In genomic region chr17:72659811-72660210, GRCh38 we compare ENCODE assay signal across 34 cellular contexts.
"Had no signal": no experiment of that assay in that cellular context is flagged by ENCODE, and none has a peak within 500 bp of the region (broad histone marks: within the 10 kb centered on the region; RNA-seq: fewer than 3 reads in every experiment).

No MANE protein-coding gene starts in this region.

- H3K4me1 Mint-ChIP-seq: activated B cell treated with CpG ODN at 0.5 μM for 24 hours; central memory CD8-positive, alpha-beta T cell had no signal

- H3K9me3 Mint-ChIP-seq: activated B cell treated with CpG ODN at 0.5 μM for 24 hours; activated CD8-positive, alpha-beta T cell treated with anti-CD3 and anti-CD28 coated beads for 36 hours; activated T-helper 1 cell treated with anti-CD3 and anti-CD28 coated beads, Interleukin-12 subunit alpha, Interleukin-12 subunit beta, Interleukin-2, Interleukin-4 antibody, amounts not matched to agents 30 ng/mL and 10 ng/mL and 1 ng/mL, durations not matched to agents 14 hours and 24 hours and 36 hours; activated T-helper 2 cell treated with anti-CD3 and anti-CD28 coated beads, Interferon-gamma antibody, Interleukin-2, Interleukin-4, amounts not matched to agents 10 μg/mL and 5 μg/mL and 100 μg/mL, durations not matched to agents 14 hours and 24 hours and 36 hours; central memory CD8-positive, alpha-beta T cell; dendritic cell treated with granulocyte-macrophage colony-stimulating factor and Interleukin-4, amounts not matched to agents 40 ng/mL and 50 ng/mL, for 4 days; T-helper 2 cell treated with Interferon-gamma antibody and Interleukin-4, amounts not matched to agents 5 μg/mL and 100 μg/mL, for 36 hours had no signal

- H3K4me3 Mint-ChIP-seq: activated B cell treated with CpG ODN at 0.5 μM for 24 hours; activated CD8-positive, alpha-beta T cell treated with anti-CD3 and anti-CD28 coated beads for 36 hours; activated naive CD8-positive, alpha-beta T cell; activated T-helper 1 cell treated with anti-CD3 and anti-CD28 coated beads, Interleukin-12 subunit alpha, Interleukin-12 subunit beta, Interleukin-2, Interleukin-4 antibody, amounts not matched to agents 30 ng/mL and 10 ng/mL and 1 ng/mL, durations not matched to agents 14 hours and 24 hours and 36 hours; central memory CD8-positive, alpha-beta T cell; dendritic cell treated with granulocyte-macrophage colony-stimulating factor and Interleukin-4, amounts not matched to agents 40 ng/mL and 50 ng/mL, for 4 days; T-helper 17 cell; T-helper 2 cell treated with Interferon-gamma antibody and Interleukin-4, amounts not matched to agents 5 μg/mL and 100 μg/mL, for 36 hours had no signal

- DNase-seq: activated B cell treated with CpG ODN at 0.5 μM for 24 hours; activated CD4-positive, alpha-beta T cell treated with anti-CD3 and anti-CD28 coated beads for 48 hours; activated CD4-positive, alpha-beta T cell treated with anti-CD3 and anti-CD28 coated beads, Interleukin-2, amount 50 U/mL, for 1 hour; activated CD4-positive, alpha-beta T cell treated with anti-CD3 and anti-CD28 coated beads, Interleukin-2, amount 50 U/mL, for 48 hours; activated CD8-positive, alpha-beta memory T cell treated with anti-CD3 and anti-CD28 coated beads for 24 hours; activated CD8-positive, alpha-beta T cell treated with anti-CD3 and anti-CD28 coated beads for 36 hours; activated effector memory CD4-positive, alpha-beta T cell treated with anti-CD3 and anti-CD28 coated beads, Interleukin-2, amount 50 U/mL, for 16 hours; activated naive CD4-positive, alpha-beta T cell treated with anti-CD3 and anti-CD28 coated beads, Interleukin-2, amount 50 U/mL, for 16 hours; activated T-cell treated with anti-CD3 and anti-CD28 coated beads, Interleukin-2, amount 50 U/mL, for 1 hour; activated T-cell treated with anti-CD3 and anti-CD28 coated beads, Interleukin-2, amount 50 U/mL, for 48 hours; amniotic stem cell; anterior cingulate cortex; brain microvascular endothelial cell; dorsolateral prefrontal cortex; effector memory CD4-positive, alpha-beta T cell; erythroblast; foreskin melanocyte; heart right ventricle; T-helper 1 cell; T-helper 17 cell; T1000; WERI-Rb-1 had no signal

- H3K27ac Mint-ChIP-seq: activated B cell treated with CpG ODN at 0.5 μM for 24 hours; activated CD8-positive, alpha-beta T cell treated with anti-CD3 and anti-CD28 coated beads for 36 hours; activated naive CD8-positive, alpha-beta T cell; activated T-helper 1 cell treated with anti-CD3 and anti-CD28 coated beads, Interleukin-12 subunit alpha, Interleukin-12 subunit beta, Interleukin-2, Interleukin-4 antibody, amounts not matched to agents 30 ng/mL and 10 ng/mL and 1 ng/mL, durations not matched to agents 14 hours and 24 hours and 36 hours; activated T-helper 2 cell treated with anti-CD3 and anti-CD28 coated beads, Interferon-gamma antibody, Interleukin-2, Interleukin-4, amounts not matched to agents 10 μg/mL and 5 μg/mL and 100 μg/mL, durations not matched to agents 14 hours and 24 hours and 36 hours; dendritic cell treated with granulocyte-macrophage colony-stimulating factor and Interleukin-4, amounts not matched to agents 40 ng/mL and 50 ng/mL, for 4 days; T-helper 17 cell; T-helper 2 cell treated with Interferon-gamma antibody and Interleukin-4, amounts not matched to agents 5 μg/mL and 100 μg/mL, for 36 hours had no signal

- ATAC-seq: activated CD4-positive, CD25-positive, alpha-beta regulatory T cell treated with anti-CD3 and anti-CD28 coated beads, Interleukin-2, amount 50 U/mL, for 24 hours; activated CD8-positive, alpha-beta T cell treated with anti-CD3 and anti-CD28 coated beads for 36 hours; gastroesophageal sphincter; heart right ventricle; T-helper 17 cell had no signal

- H3K36me3 Mint-ChIP-seq: activated naive CD8-positive, alpha-beta T cell had no signal

- FAIRE-seq: astrocyte, bronchial epithelial cell had no signal

- H3K4me3 ChIP-seq: coronary artery, dorsolateral prefrontal cortex, esophagus muscularis mucosa, gastroesophageal sphincter, heart right ventricle had no signal

- H3K27ac ChIP-seq: brain microvascular endothelial cell, coronary artery, dorsolateral prefrontal cortex, esophagus muscularis mucosa, gastroesophageal sphincter, heart right ventricle, WERI-Rb-1 had no signal

- H3K4me1 ChIP-seq: esophagus muscularis mucosa, gastroesophageal sphincter had no signal

- H3K27me3 ChIP-seq: brain microvascular endothelial cell, dorsolateral prefrontal cortex, esophagus muscularis mucosa, gastroesophageal sphincter, heart right ventricle had no signal

- H3K9me3 ChIP-seq: esophagus muscularis mucosa, gastroesophageal sphincter, heart right ventricle had no signal

- H3K36me3 ChIP-seq: brain microvascular endothelial cell, esophagus muscularis mucosa, gastroesophageal sphincter, heart right ventricle had no signal

- H3K27me3 Mint-ChIP-seq: activated B cell treated with CpG ODN at 0.5 μM for 24 hours; activated CD8-positive, alpha-beta T cell treated with anti-CD3 and anti-CD28 coated beads for 36 hours; activated naive CD8-positive, alpha-beta T cell; central memory CD8-positive, alpha-beta T cell; dendritic cell treated with granulocyte-macrophage colony-stimulating factor and Interleukin-4, amounts not matched to agents 40 ng/mL and 50 ng/mL, for 4 days; T-helper 17 cell had no signal
